ENCODE assay signal across 17 cellular contexts in the genomic region with DNA sequence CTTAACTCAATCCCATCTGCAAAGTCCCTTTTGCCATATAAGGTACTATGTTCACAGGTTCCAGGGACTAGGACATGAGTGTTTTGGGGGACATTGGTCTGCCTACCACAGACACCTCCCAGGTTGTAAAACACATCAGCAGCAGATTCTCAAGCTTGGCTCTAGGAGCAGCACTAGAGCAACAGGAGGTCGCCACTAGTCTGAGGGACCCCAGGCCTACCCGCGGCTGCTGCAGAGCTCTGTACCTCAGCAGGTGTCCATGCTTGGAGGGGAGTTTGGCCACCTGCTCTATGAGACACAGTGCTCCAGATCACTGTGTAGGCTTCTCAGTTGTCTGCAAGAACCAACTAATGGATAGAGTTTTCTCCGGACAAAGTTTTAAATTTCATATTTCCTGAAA.
"Had no signal": no experiment of that assay in that cellular context is flagged by ENCODE, and none has a peak within 500 bp of the region (broad histone marks: within the 10 kb centered on the region; RNA-seq: fewer than 3 reads in every experiment).

No MANE protein-coding gene starts in this region.

- DNase-seq: effector CD4-positive, alpha-beta T cell; gastrocnemius medialis; head of caudate nucleus; kidney; natural killer cell; right lobe of liver; small intestine; stimulated activated CD4-positive, alpha-beta T cell treated with anti-CD3 and anti-CD28 coated beads, Interleukin-15, amount 100 ng/mL, for 24 hours; stimulated activated CD4-positive, alpha-beta T cell treated with anti-CD3 and anti-CD28 coated beads, Interleukin-2, amount 100 ng/mL, for 48 hours; stimulated activated naive CD4-positive, alpha-beta T cell treated with Interleukin-2 at 50 U/mL for 16 hours had no signal

- H3K4me3 ChIP-seq: dorsolateral prefrontal cortex, gastrocnemius medialis, lung, right lobe of liver, thoracic aorta, tibial nerve, upper lobe of left lung had no signal

- H3K27me3 ChIP-seq: dorsolateral prefrontal cortex, gastrocnemius medialis, right lobe of liver, tibial nerve, upper lobe of left lung had no signal

- H3K9ac ChIP-seq: parathyroid adenoma had no signal

- H3K9me3 ChIP-seq: gastrocnemius medialis, right lobe of liver, thoracic aorta, tibial nerve, upper lobe of left lung had no signal

- H2AFZ ChIP-seq: parathyroid adenoma had no signal

- H3K27ac ChIP-seq: gastrocnemius medialis, parathyroid adenoma, right lobe of liver, thoracic aorta, tibial nerve, upper lobe of left lung had no signal

- H3K4me1 ChIP-seq: gastrocnemius medialis, parathyroid adenoma, right lobe of liver, tibial nerve, upper lobe of left lung had no signal

- ATAC-seq: gastrocnemius medialis, left lobe of liver, natural killer cell had no signal

- H3K36me3 ChIP-seq: gastrocnemius medialis, right lobe of liver, thoracic aorta, tibial nerve, upper lobe of left lung had no signal
